8 cellular contexts compared by ENCODE assay signal in genomic region chr9:37465249-37466036, GRCh38. TPM values are rescaled to one million over a fixed set of nuclear protein-coding genes. Genes with fewer than 3 reads are reported as not detected.
DNase-seq lines count a peak whose midpoint lies in the region; ATAC-seq and TF ChIP-seq lines count a peak whose summit lies in the region.

Gene ZBTB5 (minus strand): TSS chr9:37465450. CDS start chr9:37442551, 22,899 bp downstream.

- ATAC-seq in GM21576 (IDR thresholded peaks at IDR 0.05; ENCODE audit: unreplicated experiment) (peak; percentile 79), PC-3 (peak; percentile 82)

- DNase-seq in DMS 273 treated with DMSO at 0.1 percent for 48 hours (lab: John Stamatoyannopoulos, UW) (peak; percentile 99), PC-3 (peak; percentile 98), erythroblast (lab: John Stamatoyannopoulos, UW) (peak; percentile 100)
- peak; percentile 97 for DNase-seq in activated T-cell treated with anti-CD3 and anti-CD28 coated beads, Interleukin-2, amount 50 U/mL, for 1 hour
- DNase-seq in stimulated activated CD8-positive, alpha-beta memory T cell treated with anti-CD3 and anti-CD28 coated beads, Interleukin-4, amount 100 ng/mL, for 48 hours = peak; percentile 98

- H3K9me2 ChIP-seq in PC-3 (replicated peaks; ENCODE audit: low read length) = no peaks in the 10 kb centered on the region

- peaks cover 10% of the 10 kb centered on the region; the same call in 1 of the 2 replicates for H4K20me1 ChIP-seq in PC-3 (ENCODE audit: low read length)

- H3K9me3 ChIP-seq in PC-3 (ENCODE audit: low read length) = no peaks in the 10 kb centered on the region
- H3K9me3 ChIP-seq in mucosa of rectum (ENCODE audit: control insufficient read depth in 2 of 2, low read length in 2 of 2) = no peaks in the 10 kb centered on the region

- H3K27me3 ChIP-seq in PC-3 (ENCODE audit: low read length) = no peaks in the 10 kb centered on the region
- H3K27me3 ChIP-seq in mucosa of rectum (ENCODE audit: control insufficient read depth in 2 of 2, insufficient read depth in 2 of 2, low read length in 2 of 2) = no peaks in the 10 kb centered on the region

- CTCF ChIA-PET in PC-3 (lab: Charles Lee) = interaction anchor here (0.8 kb wide), 1 partner anchor 345 kb away, joined by 3 read pairs; the partner anchor contains the start of gene ZCCHC7

- no peak for TF ChIP-seq CTCF in PC-3 (conservative IDR thresholded peaks at IDR 0.05; ENCODE audit: low read depth, low read length)

- H2AFZ ChIP-seq in PC-3 (ENCODE audit: low read length) = peak within 1 kb of the TSS; percentile 90

- no peak for TF ChIP-seq EP300 in Ishikawa (IDR thresholded peaks at IDR 0.05; ENCODE audit: borderline replicate concordance)

- no peaks in the 10 kb centered on the region for H3K36me3 ChIP-seq in PC-3 (ENCODE audit: low read depth, low read length)
- no peaks in the 10 kb centered on the region for H3K36me3 ChIP-seq in mucosa of rectum (ENCODE audit: control insufficient read depth in 2 of 2, insufficient read depth in 2 of 2, low read length in 2 of 2)

- H3K27ac ChIP-seq in PC-3 (ENCODE audit: low read length) = peak within 1 kb of the TSS; percentile 87
- H3K27ac ChIP-seq in mucosa of rectum (ENCODE audit: low read depth in 2 of 2, low read length in 2 of 2) = peak within 1 kb of the TSS; percentile 98 to 99

- POLR2A ChIA-PET in PC-3 (lab: Charles Lee; ENCODE audit: unreplicated experiment) = no interaction called here

- peak; percentile 72 for TF ChIP-seq POLR2A in erythroblast (IDR thresholded peaks at IDR 0.05; ENCODE audit: low read length)

- no peaks in the 10 kb centered on the region for H3F3A ChIP-seq in PC-3 (ENCODE audit: low read length, unreplicated experiment)

- peak within 1 kb of the TSS; percentile 97 for H3K4me3 ChIP-seq in PC-3 (ENCODE audit: low read length)
- H3K4me3 ChIP-seq in mucosa of rectum (ENCODE audit: low read length in 2 of 2) = peak within 1 kb of the TSS; percentile 95 to 99

- H3K4me2 ChIP-seq in PC-3 (ENCODE audit: low read length) = peak within 1 kb of the TSS; percentile 99

- no peak for TF ChIP-seq RAD21 in Ishikawa (IDR thresholded peaks at IDR 0.05; ENCODE audit: low read depth)

- intact Hi-C loops in PC-3 (cut with micrococcal nuclease) = no loop called here

- BruUV-seq in PC-3 (replicated peaks; lab: Mats Ljungman, UMichigan) = no TSS peak

- H3K9ac ChIP-seq in PC-3 (ENCODE audit: low read length) (peak within 1 kb of the TSS; percentile 93), mucosa of rectum (ENCODE audit: low read depth in 1 of 2, low read length in 2 of 2) (peak within 1 kb of the TSS; percentile 96 to 98)

- H3K4me1 ChIP-seq in PC-3 (ENCODE audit: insufficient read depth, low read length) (peaks cover 13% of the 10 kb centered on the region), mucosa of rectum (ENCODE audit: control insufficient read depth in 2 of 2, insufficient read depth in 2 of 2, low read length in 2 of 2) (peaks cover 10 to 20% of the 10 kb centered on the region in 2 donors)

- H3K79me2 ChIP-seq in PC-3 (ENCODE audit: low read length) = peaks cover 45% of the 10 kb centered on the region

TF ChIP-seq in Ishikawa, 13 proteins besides CTCF, POLR2A, EP300 and RAD21:
- TF ChIP-seq CREB1 (IDR thresholded peaks at IDR 0.05; ENCODE audit: low read depth) (peak; percentile 79), NFIC (IDR thresholded peaks at IDR 0.05) (0 out of 2 replicates have a peak, but pooled peaks have one; percentile 22), MAX (IDR thresholded peaks at IDR 0.05) (peak; percentile 80), TAF1 (IDR thresholded peaks at IDR 0.05; ENCODE audit: low read depth) (peak; percentile 42; the same call in 1 of the 2 replicates), TCF12 (IDR thresholded peaks at IDR 0.05; ENCODE audit: low read depth) (0 out of 2 replicates have a peak, but pooled peaks have one; percentile 7), ZBTB7A (IDR thresholded peaks at IDR 0.05; ENCODE audit: low read depth) (no peak), CEBPB (IDR thresholded peaks at IDR 0.05) (no peak), YY1 (IDR thresholded peaks at IDR 0.05; ENCODE audit: low read depth) (0 out of 2 replicates have a peak, but pooled peaks have one; percentile 28), TEAD4 (IDR thresholded peaks at IDR 0.05) (no peak; the same call in 1 of the 2 replicates), EGR1 (IDR thresholded peaks at IDR 0.05) (no peak), FOXM1 (IDR thresholded peaks at IDR 0.05; ENCODE audit: borderline replicate concordance, low read depth) (peak; percentile 84)
- TF ChIP-seq, protein P1, sequence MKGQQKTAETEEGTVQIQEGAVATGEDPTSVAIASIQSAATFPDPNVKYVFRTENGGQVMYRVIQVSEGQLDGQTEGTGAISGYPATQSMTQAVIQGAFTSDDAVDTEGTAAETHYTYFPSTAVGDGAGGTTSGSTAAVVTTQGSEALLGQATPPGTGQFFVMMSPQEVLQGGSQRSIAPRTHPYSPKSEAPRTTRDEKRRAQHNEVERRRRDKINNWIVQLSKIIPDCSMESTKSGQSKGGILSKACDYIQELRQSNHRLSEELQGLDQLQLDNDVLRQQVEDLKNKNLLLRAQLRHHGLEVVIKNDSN (IDR thresholded peaks at IDR 0.05) = peak; percentile 47
- TF ChIP-seq, protein P2, sequence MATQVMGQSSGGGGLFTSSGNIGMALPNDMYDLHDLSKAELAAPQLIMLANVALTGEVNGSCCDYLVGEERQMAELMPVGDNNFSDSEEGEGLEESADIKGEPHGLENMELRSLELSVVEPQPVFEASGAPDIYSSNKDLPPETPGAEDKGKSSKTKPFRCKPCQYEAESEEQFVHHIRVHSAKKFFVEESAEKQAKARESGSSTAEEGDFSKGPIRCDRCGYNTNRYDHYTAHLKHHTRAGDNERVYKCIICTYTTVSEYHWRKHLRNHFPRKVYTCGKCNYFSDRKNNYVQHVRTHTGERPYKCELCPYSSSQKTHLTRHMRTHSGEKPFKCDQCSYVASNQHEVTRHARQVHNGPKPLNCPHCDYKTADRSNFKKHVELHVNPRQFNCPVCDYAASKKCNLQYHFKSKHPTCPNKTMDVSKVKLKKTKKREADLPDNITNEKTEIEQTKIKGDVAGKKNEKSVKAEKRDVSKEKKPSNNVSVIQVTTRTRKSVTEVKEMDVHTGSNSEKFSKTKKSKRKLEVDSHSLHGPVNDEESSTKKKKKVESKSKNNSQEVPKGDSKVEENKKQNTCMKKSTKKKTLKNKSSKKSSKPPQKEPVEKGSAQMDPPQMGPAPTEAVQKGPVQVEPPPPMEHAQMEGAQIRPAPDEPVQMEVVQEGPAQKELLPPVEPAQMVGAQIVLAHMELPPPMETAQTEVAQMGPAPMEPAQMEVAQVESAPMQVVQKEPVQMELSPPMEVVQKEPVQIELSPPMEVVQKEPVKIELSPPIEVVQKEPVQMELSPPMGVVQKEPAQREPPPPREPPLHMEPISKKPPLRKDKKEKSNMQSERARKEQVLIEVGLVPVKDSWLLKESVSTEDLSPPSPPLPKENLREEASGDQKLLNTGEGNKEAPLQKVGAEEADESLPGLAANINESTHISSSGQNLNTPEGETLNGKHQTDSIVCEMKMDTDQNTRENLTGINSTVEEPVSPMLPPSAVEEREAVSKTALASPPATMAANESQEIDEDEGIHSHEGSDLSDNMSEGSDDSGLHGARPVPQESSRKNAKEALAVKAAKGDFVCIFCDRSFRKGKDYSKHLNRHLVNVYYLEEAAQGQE (IDR thresholded peaks at IDR 0.05; ENCODE audit: low read depth) = no peak

RNA-seq across cellular contexts. Expression of gene ZBTB5, which starts in this region (rescaled TPM):
- 5.8 and 6.4 TPM in 2 replicates for total RNA-seq in PC-3 (2014; rRNA removed)

Comparison
In these comparisons a context has a peak if more than half of its experiments do, and no peak if none do; other contexts are left out.
1. Peak in every context shown above with its lines: DNase-seq, ATAC-seq, H3K4me3 ChIP-seq and H3K27ac ChIP-seq.